In genomic region chr12:79725987-79726386, GRCh38 we compare ENCODE assay signal across 2 cellular contexts.
TF ChIP-seq lines count a peak whose summit lies in the region.

No MANE protein-coding gene starts in this region.

TF ChIP-seq in SK-N-SH, 30 proteins besides CTCF, POLR2A, EP300 and RAD21 (continued from another document):
- peak; percentile 38; the same call in 1 of the 2 replicates for TF ChIP-seq PBX3 (IDR thresholded peaks at IDR 0.05)

TF ChIP-seq in SK-N-SH treated with all-trans-retinoic acid at 6 μM for 48 hours, 23 proteins besides CTCF, POLR2A, EP300 and RAD21:
- TF ChIP-seq TSHZ2 (CRISPR knock-in tag; IDR thresholded peaks at IDR 0.05) = no peak
- TF ChIP-seq SNAI2 (CRISPR knock-in tag; IDR thresholded peaks at IDR 0.05) = no peak
- no peak for TF ChIP-seq POU6F1 (CRISPR knock-in tag; IDR thresholded peaks at IDR 0.05; ENCODE audit: borderline replicate concordance, low read depth)
- TF ChIP-seq RARB (CRISPR knock-in tag; IDR thresholded peaks at IDR 0.05) = no peak
- no peak for TF ChIP-seq BACH2 (CRISPR knock-in tag; IDR thresholded peaks at IDR 0.05; ENCODE audit: borderline replicate concordance)
- TF ChIP-seq ZNF8 (CRISPR knock-in tag; IDR thresholded peaks at IDR 0.05) = no peak
- TF ChIP-seq CREB5 (CRISPR knock-in tag; IDR thresholded peaks at IDR 0.05; ENCODE audit: low read depth) = no peak
- TF ChIP-seq GLIS3 (CRISPR knock-in tag; IDR thresholded peaks at IDR 0.05) = no peak
- no peak for TF ChIP-seq ZC3H10 (CRISPR knock-in tag; IDR thresholded peaks at IDR 0.05)
- TF ChIP-seq ZNF70 (CRISPR knock-in tag; IDR thresholded peaks at IDR 0.05) = no peak
- no peak for TF ChIP-seq OSR1 (CRISPR knock-in tag; IDR thresholded peaks at IDR 0.05)
- TF ChIP-seq CSRNP3 (CRISPR knock-in tag; IDR thresholded peaks at IDR 0.05) = no peak
- no peak for TF ChIP-seq PATZ1 (CRISPR knock-in tag; IDR thresholded peaks at IDR 0.05; ENCODE audit: borderline replicate concordance)
- TF ChIP-seq ZFP3 (CRISPR knock-in tag; IDR thresholded peaks at IDR 0.05) = no peak
- no peak for TF ChIP-seq ZFP30 (CRISPR knock-in tag; IDR thresholded peaks at IDR 0.05)
- no peak for TF ChIP-seq CSDC2 (CRISPR knock-in tag; IDR thresholded peaks at IDR 0.05)
